ENCODE assay signal across 33 cellular contexts in the genomic region with DNA sequence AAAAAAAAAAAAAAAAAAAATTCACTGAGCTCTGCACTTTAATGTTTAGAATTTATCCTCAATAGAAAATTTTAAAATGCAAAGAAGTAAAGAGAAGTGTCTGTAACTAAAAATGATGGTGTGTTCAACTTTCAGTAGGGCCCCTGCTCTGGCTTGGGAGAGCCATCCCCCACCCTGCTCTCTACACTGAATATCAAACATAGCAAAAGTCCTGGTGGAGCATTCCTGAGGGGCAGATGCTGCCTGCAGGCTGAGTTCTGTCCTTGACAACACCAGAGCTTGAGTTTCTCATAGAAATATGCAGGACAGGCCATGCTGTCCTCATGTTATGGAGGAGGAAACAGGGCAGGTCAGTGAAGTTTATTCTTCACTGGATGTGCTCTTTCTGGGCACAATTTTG.
"Had no signal": no experiment of that assay in that cellular context is flagged by ENCODE, and none has a peak within 500 bp of the region (broad histone marks: within the 10 kb centered on the region; RNA-seq: fewer than 3 reads in every experiment).

No MANE protein-coding gene starts in this region.

- H3K27ac ChIP-seq: colonic mucosa, gastroesophageal sphincter, hepatocyte, neural progenitor cell, right atrium auricular region, tibial artery, upper lobe of right lung had no signal

- H3K27me3 ChIP-seq: body of pancreas, colonic mucosa, dorsolateral prefrontal cortex, gastroesophageal sphincter, hepatocyte, neural progenitor cell, right atrium auricular region, tibial artery, upper lobe of right lung had no signal

- H3K4me1 ChIP-seq: colonic mucosa, gastroesophageal sphincter, right atrium auricular region, tibial artery, upper lobe of right lung had no signal

- H3K9me3 Mint-ChIP-seq: activated T-cell treated with anti-CD3 and anti-CD28 coated beads, Interleukin-2, amount 50 U/mL, for 24 hours; activated T-helper 17 cell treated with anti-CD3 and anti-CD28 coated beads, Interleukin-2, amount 50 U/mL, for 72 hours; mesothelial cell of epicardium; neural progenitor cell; stimulated activated memory B cell treated with anti-CD40 and anti-IgM and Interleukin-4, amounts not matched to agents 10 μg/mL and 1 μg/mL and 100 μg/mL, for 72 hours; stimulated activated naive CD8-positive, alpha-beta T cell treated with anti-CD3 and anti-CD28 coated beads, Interleukin-15, amount 100 ng/mL, for 72 hours; T-helper 2 cell treated with Interferon-gamma antibody and Interleukin-4, amounts not matched to agents 5 μg/mL and 100 μg/mL, for 36 hours had no signal

- H3K4me2 ChIP-seq: hepatocyte, neural progenitor cell, smooth muscle cell had no signal

- H3K27ac Mint-ChIP-seq: activated T-cell treated with anti-CD3 and anti-CD28 coated beads, Interleukin-2, amount 50 U/mL, for 24 hours; activated T-helper 17 cell treated with anti-CD3 and anti-CD28 coated beads, Interleukin-2, amount 50 U/mL, for 72 hours; mesothelial cell of epicardium; stimulated activated memory B cell treated with anti-CD40 and anti-IgM and Interleukin-4, amounts not matched to agents 10 μg/mL and 1 μg/mL and 100 μg/mL, for 72 hours; stimulated activated naive CD8-positive, alpha-beta T cell treated with anti-CD3 and anti-CD28 coated beads, Interleukin-15, amount 100 ng/mL, for 72 hours; T-helper 2 cell treated with Interferon-gamma antibody and Interleukin-4, amounts not matched to agents 5 μg/mL and 100 μg/mL, for 36 hours had no signal

- H3K9ac ChIP-seq: neural progenitor cell had no signal

- H3K36me3 ChIP-seq: colonic mucosa, gastroesophageal sphincter, neural progenitor cell, right atrium auricular region, tibial artery, upper lobe of right lung had no signal

- H3K4me1 Mint-ChIP-seq: mesothelial cell of epicardium had no signal

- H3K4me3 Mint-ChIP-seq: activated T-cell treated with anti-CD3 and anti-CD28 coated beads, Interleukin-2, amount 50 U/mL, for 24 hours; activated T-helper 17 cell treated with anti-CD3 and anti-CD28 coated beads, Interleukin-2, amount 50 U/mL, for 72 hours; mesothelial cell of epicardium; neural progenitor cell; stimulated activated memory B cell treated with anti-CD40 and anti-IgM and Interleukin-4, amounts not matched to agents 10 μg/mL and 1 μg/mL and 100 μg/mL, for 72 hours; stimulated activated naive CD8-positive, alpha-beta T cell treated with anti-CD3 and anti-CD28 coated beads, Interleukin-15, amount 100 ng/mL, for 72 hours; T-helper 2 cell treated with Interferon-gamma antibody and Interleukin-4, amounts not matched to agents 5 μg/mL and 100 μg/mL, for 36 hours had no signal

- H3K79me2 ChIP-seq: hepatocyte had no signal

- H3K4me3 ChIP-seq: body of pancreas, colonic mucosa, dorsolateral prefrontal cortex, gastroesophageal sphincter, hepatocyte, neural progenitor cell, right atrium auricular region, smooth muscle cell, tibial artery, upper lobe of right lung had no signal

- H3K36me3 Mint-ChIP-seq: mesothelial cell of epicardium; neural progenitor cell; stimulated activated memory B cell treated with anti-CD40 and anti-IgM and Interleukin-4, amounts not matched to agents 10 μg/mL and 1 μg/mL and 100 μg/mL, for 72 hours had no signal

- DNase-seq: activated CD4-positive, alpha-beta T cell treated with anti-CD3 and anti-CD28 coated beads for 4 hours; activated CD4-positive, alpha-beta T cell treated with anti-CD3 and anti-CD28 coated beads, Interleukin-2, amount 50 U/mL, for 48 hours; activated CD8-positive, alpha-beta memory T cell treated with anti-CD3 and anti-CD28 coated beads, Interleukin-2, amount 50 U/mL, for 48 hours; activated gamma-delta T cell treated with Interleukin-2 at 50 U/mL for 16 hours; activated naive CD4-positive, alpha-beta T cell treated with anti-CD3 and anti-CD28 coated beads, Interleukin-2, amount 50 U/mL, for 16 hours; aorta; body of pancreas; colonic mucosa; dorsolateral prefrontal cortex; effector memory CD4-positive, alpha-beta T cell; left colon; mammary epithelial cell; naive thymus-derived CD4-positive, alpha-beta T cell; occipital lobe; stimulated activated CD4-positive, alpha-beta T cell treated with anti-CD3 and anti-CD28 coated beads, Interleukin-1b, Interleukin-23, amount 100 ng/mL, for 48 hours; stimulated activated CD4-positive, alpha-beta T cell treated with anti-CD3 and anti-CD28 coated beads, Interleukin-4, amount 100 ng/mL, for 4 hours; stimulated activated CD8-positive, alpha-beta memory T cell treated with anti-CD3 and anti-CD28 coated beads, Interleukin-4, amount 100 ng/mL, for 48 hours; stimulated activated naive CD8-positive, alpha-beta T cell treated with anti-CD3 and anti-CD28 coated beads, Interleukin-15, amount 100 ng/mL, for 72 hours; substantia nigra; T-helper 1 cell; tibial artery; upper lobe of right lung had no signal

- H3K9me3 ChIP-seq: body of pancreas, colonic mucosa, gastroesophageal sphincter, right atrium auricular region, tibial artery, upper lobe of right lung had no signal

- H3K27me3 Mint-ChIP-seq: activated T-cell treated with anti-CD3 and anti-CD28 coated beads, Interleukin-2, amount 50 U/mL, for 24 hours; activated T-helper 17 cell treated with anti-CD3 and anti-CD28 coated beads, Interleukin-2, amount 50 U/mL, for 72 hours; naive thymus-derived CD4-positive, alpha-beta T cell; stimulated activated memory B cell treated with anti-CD40 and anti-IgM and Interleukin-4, amounts not matched to agents 10 μg/mL and 1 μg/mL and 100 μg/mL, for 72 hours; stimulated activated naive CD8-positive, alpha-beta T cell treated with anti-CD3 and anti-CD28 coated beads, Interleukin-15, amount 100 ng/mL, for 72 hours had no signal

- FAIRE-seq: keratinocyte had no signal

- H2AFZ ChIP-seq: hepatocyte, neural progenitor cell had no signal
